In the genomic region with DNA sequence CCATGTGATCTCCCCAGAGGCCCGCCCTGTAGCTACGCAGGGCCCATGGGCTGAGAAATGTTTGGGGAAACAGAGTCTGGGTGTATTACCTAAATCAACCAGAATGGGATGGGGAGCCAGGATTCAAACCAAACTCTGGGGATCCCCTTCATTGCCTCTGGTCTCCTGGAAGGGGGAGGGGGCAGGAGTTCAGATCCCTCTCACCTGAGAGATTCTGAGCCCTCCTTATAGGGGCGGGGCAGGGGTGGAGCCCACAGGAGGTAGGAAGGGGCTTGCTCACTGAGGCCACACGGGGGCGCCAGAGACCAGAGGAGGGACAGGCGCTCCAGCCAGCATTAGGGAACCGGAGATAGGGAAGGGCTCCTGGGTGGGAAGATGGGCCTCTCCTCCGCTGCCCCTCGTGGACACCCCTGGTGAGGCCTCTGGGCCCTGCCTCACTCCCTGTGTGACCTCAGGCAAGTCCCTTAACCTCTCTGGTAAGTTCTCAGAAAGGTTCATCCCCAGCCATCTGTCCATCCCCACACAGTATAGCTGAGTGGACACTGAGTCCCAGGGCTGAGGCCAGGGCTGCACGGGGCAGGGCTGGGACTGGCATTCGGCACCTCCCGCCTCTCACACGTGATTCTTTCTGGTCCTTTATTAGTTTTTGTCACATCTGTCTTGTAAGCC, we compare ENCODE assay signal across 1 cellular context.
TF ChIP-seq lines count a peak whose summit lies in the region.

No MANE protein-coding gene starts in this region.

TF ChIP-seq in K562, 482 proteins besides CTCF, POLR2A, EP300 and RAD21 (continued from another document):
- TF ChIP-seq TRIM25 (IDR thresholded peaks at IDR 0.05; ENCODE audit: borderline replicate concordance): no peak
- no peak for TF ChIP-seq E2F3 (CRISPR knock-in tag; IDR thresholded peaks at IDR 0.05)
- no peak for TF ChIP-seq NCOA6 (IDR thresholded peaks at IDR 0.05)
- peak; percentile 84 for TF ChIP-seq ARID2 (IDR thresholded peaks at IDR 0.05)
- TF ChIP-seq TGIF2 (CRISPR knock-in tag; IDR thresholded peaks at IDR 0.05): no peak
- TF ChIP-seq STAT5B (CRISPR knock-in tag; IDR thresholded peaks at IDR 0.05): no peak
- peak; percentile 95 for TF ChIP-seq RBM25 (IDR thresholded peaks at IDR 0.05; ENCODE audit: low read depth, low read length, severe bottlenecking)
- no peak for TF ChIP-seq PATZ1 (CRISPR knock-in tag; IDR thresholded peaks at IDR 0.05; ENCODE audit: borderline replicate concordance)
- no peak for TF ChIP-seq SIX5 (IDR thresholded peaks at IDR 0.05; ENCODE audit: borderline replicate concordance in 1 of 2, insufficient read depth in 1 of 2, low read depth in 1 of 2, low read length in 2 of 2)
- TF ChIP-seq RBBP5 (IDR thresholded peaks at IDR 0.05; ENCODE audit: borderline replicate concordance, insufficient read depth, low read length, poor library complexity, severe bottlenecking): no peak
- TF ChIP-seq NFATC3 (IDR thresholded peaks at IDR 0.05): no peak
